In the genomic region with DNA sequence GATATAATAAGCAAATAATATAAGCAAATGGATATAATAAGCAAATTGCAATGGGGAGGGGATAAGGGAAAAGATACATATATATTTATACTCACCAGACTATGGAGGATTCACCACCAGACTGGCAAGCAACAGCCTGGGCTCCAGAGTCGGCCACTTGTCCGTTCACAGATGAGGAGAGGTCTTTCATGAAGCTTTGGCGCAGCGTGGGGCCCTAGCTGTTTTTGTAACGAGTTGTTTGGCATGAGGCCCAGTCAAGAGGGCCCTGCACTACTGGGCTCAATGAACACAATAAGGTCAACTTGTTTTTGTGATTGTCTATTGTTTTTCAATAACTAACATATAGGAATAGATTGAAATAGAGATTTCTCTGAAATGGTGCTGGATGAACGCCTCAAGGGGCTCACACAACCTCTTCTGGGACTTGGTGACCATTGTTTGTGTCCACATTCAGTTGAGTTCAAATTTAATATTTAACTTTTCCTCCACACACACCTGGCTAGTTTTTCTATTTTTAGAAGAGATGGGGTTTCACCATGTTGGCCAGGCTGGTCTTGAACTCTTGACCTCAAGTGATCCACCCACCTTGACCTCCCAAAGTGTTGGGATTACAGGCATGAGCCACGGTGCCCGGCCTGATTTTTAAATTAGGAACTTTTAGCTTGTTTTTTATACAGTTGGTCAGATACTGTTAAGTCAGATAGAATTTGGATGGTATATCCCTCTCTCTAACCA, we compare ENCODE assay signal across 8 cellular contexts. TPM values are rescaled to one million over a fixed set of nuclear protein-coding genes. Genes with fewer than 3 reads are reported as not detected.
DNase-seq lines count a peak whose midpoint lies in the region; ATAC-seq and TF ChIP-seq lines count a peak whose summit lies in the region.
"Not testable (repeated sequence)": the region's sequence is repeated elsewhere in the genome, so short reads cannot be mapped to it uniquely, and the experiment has no call there.

No MANE protein-coding gene starts in this region.

- POLR2A ChIA-PET in WTC11 (lab: Charles Lee), result not testable (repeated sequence)

- H3K4me2 ChIP-seq in hepatocyte, result peak overlapping the region; percentile 11

- peaks cover 14% of the 10 kb centered on the region for H3K36me3 Mint-ChIP-seq in WTC11

- H3K4me3 ChIP-seq in dorsolateral prefrontal cortex, result peak overlapping the region in 1 of 59 donors; percentile 15
- H3K4me3 ChIP-seq in hepatocyte, result not testable (repeated sequence)

- H3K4me1 Mint-ChIP-seq in WTC11, result peaks cover 18% of the 10 kb centered on the region

- not testable (repeated sequence) for TF ChIP-seq CTCF in WTC11 (IDR thresholded peaks at IDR 0.05); dorsolateral prefrontal cortex (IDR thresholded peaks at IDR 0.05 in 54 of 56, conservative IDR thresholded peaks at IDR 0.05 in 2 of 56; ENCODE audit: low read depth in 1 of 56, partially characterized antibody in 56 of 56); hepatocyte (IDR thresholded peaks at IDR 0.05; ENCODE audit: poor library complexity)

- H3K36me3 ChIP-seq in hepatocyte (replicated peaks; ENCODE audit: insufficient read depth, low read depth), result not testable (repeated sequence)

- H3K4me1 ChIP-seq in hepatocyte (ENCODE audit: insufficient read depth), result not testable (repeated sequence)

- not testable (repeated sequence) for H2AFZ ChIP-seq in hepatocyte

- H3K27ac ChIP-seq in dorsolateral prefrontal cortex (peak overlapping the region in 22 of 59 donors; percentile 0 to 67 (median 45)), temporal lobe (ENCODE audit: low read depth, low read length) (peak overlapping the region; percentile 3)
- not testable (repeated sequence) for H3K27ac ChIP-seq in hepatocyte

- peaks cover 76% of the 10 kb centered on the region for H3K79me2 ChIP-seq in hepatocyte

- 83% methylated on average over 8 of the region's 8 CpGs for WGBS in hepatocyte (ENCODE audit: low lambda C conversion rate, missing lambda C conversion rate)

- not testable (repeated sequence) for H3K9me3 ChIP-seq in hepatocyte (ENCODE audit: low read depth)

- not testable (repeated sequence) for H4K20me1 ChIP-seq in hepatocyte (ENCODE audit: insufficient read depth, poor library complexity, severe bottlenecking)

- H3K4me3 Mint-ChIP-seq in WTC11, result not testable (repeated sequence)

- DNase-seq in DMS79 (lab: John Stamatoyannopoulos, UW) (peak; percentile 6), NCI-H2029 (lab: John Stamatoyannopoulos, UW) (peak; percentile 5), NCI-H510A treated with DMSO at 0.1 percent for 48 hours (lab: John Stamatoyannopoulos, UW) (peak; percentile 62), dorsolateral prefrontal cortex (peak in 6 of 10 donors; percentile 48 to 77 (median 62)), midbrain (lab: John Stamatoyannopoulos, UW) (peak; percentile 58)
- not testable (repeated sequence) for DNase-seq in WTC11 (ENCODE audit: low spot score); hepatocyte (ENCODE audit: low spot score)

- not testable (repeated sequence) for H3K9me2 ChIP-seq in hepatocyte (replicated peaks; ENCODE audit: insufficient read depth)

- H3K27ac Mint-ChIP-seq in WTC11, result peak overlapping the region; percentile 21; the same call in 1 of the 2 replicates

- ATAC-seq in WTC11, result not testable (repeated sequence)

- H3K27me3 Mint-ChIP-seq in WTC11 (ENCODE audit: low read depth), result not testable (repeated sequence)

- H3K27me3 ChIP-seq in dorsolateral prefrontal cortex, hepatocyte: not testable (repeated sequence)

- not testable (repeated sequence) for H3K9me3 Mint-ChIP-seq in WTC11

- intact Hi-C loops in dorsolateral prefrontal cortex (cut with DNase I), result not testable (repeated sequence)

- CTCF ChIA-PET in WTC11 (lab: Charles Lee), result not testable (repeated sequence)

RNA-seq across cellular contexts. Expression of gene UBR3, which starts 21.9 kb away (rescaled TPM):
- total RNA-seq in WTC11 (2021), result 13.0 to 16.4 TPM (median 14.3 TPM) in 3 replicates
- total RNA-seq in dorsolateral prefrontal cortex, result 100 to 1,000 TPM in 111 of 120 experiments, 10 to 100 TPM in 9; 72.2 to 156 (median 124) TPM
- 40.4 and 49.2 TPM in 2 replicates for total RNA-seq in hepatocyte
- polyA plus RNA-seq in hepatocyte, result 10.1 and 10.2 TPM in 2 replicates
- 94.9 TPM for total RNA-seq in temporal lobe

RNA-seq across cellular contexts. Expression of gene METTL5, which starts 24.4 kb away (rescaled TPM):
- total RNA-seq in WTC11 (2021) (89.9 to 90.9 TPM (median 90.4 TPM) in 3 replicates), dorsolateral prefrontal cortex (10 to 100 TPM; 26.8 to 69.9 (median 47.5) TPM), hepatocyte (45.9 and 61.0 TPM in 2 replicates), temporal lobe (29.7 TPM)
- 55.4 and 60.7 TPM in 2 replicates for polyA plus RNA-seq in hepatocyte

RNA-seq across cellular contexts. Expression of gene SSB, which starts 50.5 kb away (rescaled TPM):
- total RNA-seq in WTC11 (2021), result 201 to 235 TPM (median 202 TPM) in 3 replicates
- 100 to 1,000 TPM in 8 of 120 experiments, 10 to 100 TPM in 112; 57.0 to 111 (median 83.5) TPM for total RNA-seq in dorsolateral prefrontal cortex
- 112 and 143 TPM in 2 replicates for total RNA-seq in hepatocyte
- polyA plus RNA-seq in hepatocyte, result 176 and 181 TPM in 2 replicates
- total RNA-seq in temporal lobe, result 73.5 TPM
